9 cellular contexts compared by ENCODE assay signal in the genomic region with DNA sequence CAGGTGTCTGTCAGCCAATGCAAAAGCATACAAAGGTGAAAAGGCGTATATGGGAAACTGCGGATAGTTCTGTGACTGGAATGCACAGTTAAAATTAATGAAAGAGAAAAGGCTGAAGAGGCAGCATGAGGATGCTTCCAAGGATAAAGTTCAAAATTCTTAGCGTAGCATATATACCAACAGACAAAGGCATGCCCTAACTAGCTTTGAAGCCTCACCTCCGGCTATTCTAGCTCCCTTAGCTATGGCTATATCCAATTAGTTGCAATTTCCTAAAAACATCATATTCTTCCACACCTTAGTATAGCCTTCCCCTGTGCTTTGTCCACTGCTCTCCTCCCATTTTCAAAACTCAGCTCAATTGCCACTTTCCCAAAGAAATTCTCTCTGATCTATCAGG. TPM values are rescaled to one million over a fixed set of nuclear protein-coding genes. Genes with fewer than 3 reads are reported as not detected.
DNase-seq lines count a peak whose midpoint lies in the region; ATAC-seq and TF ChIP-seq lines count a peak whose summit lies in the region.
"Had no signal": no experiment of that assay in that cellular context is flagged by ENCODE, and none has a peak within 500 bp of the region (broad histone marks: within the 10 kb centered on the region; RNA-seq: fewer than 3 reads in every experiment).

No MANE protein-coding gene starts in this region.

- H3K27ac ChIP-seq in heart right ventricle = peak overlapping the region in 8 of 10 donors; percentile 97 to 100 (median 99)
- H3K27ac ChIP-seq in brain microvascular endothelial cell = no peak overlapping the region
- peak overlapping the region; percentile 99 to 100 for H3K27ac ChIP-seq in uterus

- H3K9me3 ChIP-seq in heart right ventricle = no peaks in the 10 kb centered on the region
- no peaks in the 10 kb centered on the region for H3K9me3 ChIP-seq in uterus

- in situ Hi-C loops in brain microvascular endothelial cell (cut with HindIII; ENCODE audit: low pct_ligation_motif_present, low sequenced_read_pairs) = no loop called here

- H3K4me1 Mint-ChIP-seq in mesothelial cell of epicardium = peaks cover 41% of the 10 kb centered on the region

- TF ChIP-seq CTCF in heart right ventricle (IDR thresholded peaks at IDR 0.05) = no peak
- TF ChIP-seq CTCF in brain microvascular endothelial cell (IDR thresholded peaks at IDR 0.05; ENCODE audit: low read depth, low read length, missing control alignments) = no peak
- TF ChIP-seq CTCF in mesothelial cell of epicardium (IDR thresholded peaks at IDR 0.05; ENCODE audit: unreplicated experiment) = no peak
- TF ChIP-seq CTCF in uterus (IDR thresholded peaks at IDR 0.05) = no peak

- no peaks in the 10 kb centered on the region for H3K9me3 Mint-ChIP-seq in mesothelial cell of epicardium

- WGBS in heart right ventricle, 2 donors = 95 to 97% methylated on average over 4 of the region's 4 CpGs

- H3K27me3 Mint-ChIP-seq in mesothelial cell of epicardium (ENCODE audit: low read depth) = no peaks in the 10 kb centered on the region

- peak overlapping the region in 6 of 10 donors; percentile 86 to 100 (median 95) for H3K4me3 ChIP-seq in heart right ventricle
- peak overlapping the region; percentile 99 for H3K4me3 ChIP-seq in brain microvascular endothelial cell (ENCODE audit: low read depth, low read length)
- no peak overlapping the region for H3K4me3 ChIP-seq in uterus

- H3K36me3 Mint-ChIP-seq in mesothelial cell of epicardium = peaks cover 15% of the 10 kb centered on the region

- TF ChIP-seq POLR2A in uterus (IDR thresholded peaks at IDR 0.05) = no peak

- H3K4me1 ChIP-seq in heart right ventricle = peaks cover 7 to 52% (median 40%) of the 10 kb centered on the region in 9 donors
- no peaks in the 10 kb centered on the region for H3K4me1 ChIP-seq in uterus

- H3K27me3 ChIP-seq in heart right ventricle = no peaks in the 10 kb centered on the region
- no peaks in the 10 kb centered on the region for H3K27me3 ChIP-seq in brain microvascular endothelial cell (replicated peaks)
- H3K27me3 ChIP-seq in uterus = no peaks in the 10 kb centered on the region

- DNase-seq in heart right ventricle = no peak
- no peak for DNase-seq in cardiac septum (ENCODE audit: low spot score)
- no peak for DNase-seq in brain microvascular endothelial cell
- no peak for DNase-seq in mesothelial cell of epicardium (ENCODE audit: low spot score in 2 of 2, unreplicated experiment in 2 of 2)
- DNase-seq in uterus = no peak
- no peak for DNase-seq in cortex of kidney (lab: John Stamatoyannopoulos, UW)
- DNase-seq in NCI-H510A treated with DMSO at 0.1 percent for 48 hours (lab: John Stamatoyannopoulos, UW) = no peak
- DNase-seq: SIG-M5 had no signal

- H3K36me3 ChIP-seq in heart right ventricle = peaks cover 0 to 41% (median 17%) of the 10 kb centered on the region in 9 donors
- peaks cover 10% of the 10 kb centered on the region for H3K36me3 ChIP-seq in brain microvascular endothelial cell (replicated peaks)
- H3K36me3 ChIP-seq in uterus = no peaks in the 10 kb centered on the region

- intact Hi-C loops in heart right ventricle (cut with DNase I) (loop anchor here in 2 of 10 donors (2.0 kb wide), 2 partner anchors 21 to 23 kb away; a partner anchor contains a TSS), cardiac septum (cut with DNase I) (loop anchor here (10.0 kb wide), 1 partner anchor 639 kb away; a partner anchor contains a TSS), uterus (cut with DNase I; ENCODE audit: low total_unique reads) (no loop called here)

- H3K4me3 Mint-ChIP-seq in mesothelial cell of epicardium = peak overlapping the region; percentile 98

- ATAC-seq in heart right ventricle = no peak
- ATAC-seq in GM19452 (IDR thresholded peaks at IDR 0.05; ENCODE audit: unreplicated experiment) = no peak

- peak overlapping the region; percentile 99 for H3K27ac Mint-ChIP-seq in mesothelial cell of epicardium

RNA-seq across cellular contexts. Expression of a gene that starts 1.4 kb away (rescaled TPM):
- 10 to 100 TPM; 46.7 to 90.4 (median 54.7) TPM for total RNA-seq in heart right ventricle
- 10 to 100 TPM; 27.3 to 80.6 TPM for polyA plus RNA-seq in heart right ventricle
- 87.6 TPM for total RNA-seq in cardiac septum
- 151 to 161 TPM (median 157 TPM) in 3 replicates for total RNA-seq in mesothelial cell of epicardium
- 100 to 1,000 TPM in 2 of 4 donors, 10 to 100 TPM in 2; 47.1 to 148 (median 82.1) TPM for total RNA-seq in uterus

RNA-seq across cellular contexts. Expression of a gene that starts 22.2 kb away (rescaled TPM):
- 10 to 100 TPM; 13.6 to 26.5 (median 15.6) TPM for total RNA-seq in heart right ventricle
- polyA plus RNA-seq in heart right ventricle = 10 to 100 TPM; 21.4 to 24.7 TPM
- total RNA-seq in cardiac septum = 18.7 TPM
- 34.2 to 37.7 TPM (median 34.7 TPM) in 3 replicates for total RNA-seq in mesothelial cell of epicardium
- total RNA-seq in uterus = 10 to 100 TPM in 3 of 4 donors, 1 to 10 TPM in 1; 4.4 to 30.2 (median 22.4) TPM

RNA-seq across cellular contexts. Expression of a gene that starts 52.8 kb away (rescaled TPM):
- 10 to 100 TPM; 14.9 to 18.5 (median 17.3) TPM for total RNA-seq in heart right ventricle
- 1 to 10 TPM; 5.8 to 8.5 TPM for polyA plus RNA-seq in heart right ventricle
- total RNA-seq in cardiac septum = 16.4 TPM
- 24.3 to 24.5 TPM (median 24.4 TPM) in 3 replicates for total RNA-seq in mesothelial cell of epicardium
- total RNA-seq in uterus = 10 to 100 TPM; 12.0 to 45.9 (median 22.6) TPM

Comparison
In these comparisons a context has a peak if more than half of its experiments do, and no peak if none do; other contexts are left out.
1. H3K4me3 ChIP-seq: peak in heart right ventricle (6 of 10) and brain microvascular endothelial cell (single experiment); none in uterus (0 of 2).